Comparison of ENCODE assay signal across 10 cellular contexts in the genomic region with DNA sequence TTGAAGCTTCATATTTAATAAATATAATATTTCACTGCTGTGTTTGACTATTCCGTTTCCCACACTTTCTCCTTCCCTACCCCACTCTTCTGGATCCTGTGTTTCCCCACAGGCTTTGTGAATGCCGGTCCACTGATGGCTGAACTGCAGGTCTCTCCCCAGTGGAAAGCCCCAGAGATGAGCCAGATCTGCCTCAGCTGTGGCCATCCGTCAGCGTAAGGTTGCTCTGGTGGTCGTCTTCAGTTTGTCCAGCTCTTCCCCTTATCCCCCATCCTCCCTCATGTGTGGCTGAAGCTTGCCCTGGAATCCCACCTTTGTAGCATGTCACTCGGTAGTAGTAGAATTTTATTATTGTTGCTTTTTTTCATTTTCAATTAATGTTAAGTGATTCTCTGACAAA. TPM values are rescaled to one million over a fixed set of nuclear protein-coding genes. Genes with fewer than 3 reads are reported as not detected.
DNase-seq lines count a peak whose midpoint lies in the region; ATAC-seq, FAIRE-seq and TF ChIP-seq lines count a peak whose summit lies in the region.
"Had no signal": no experiment of that assay in that cellular context is flagged by ENCODE, and none has a peak within 500 bp of the region (broad histone marks: within the 10 kb centered on the region; RNA-seq: fewer than 3 reads in every experiment).

No MANE protein-coding gene starts in this region.

- H3K56ac ChIP-seq in H9 (ENCODE audit: insufficient read length, low read depth, low read length): no peak overlapping the region

- no peak overlapping the region for H4K8ac ChIP-seq in H9 (replicated peaks; ENCODE audit: insufficient read length, low read depth, low read length)

- no peak overlapping the region for H2BK15ac ChIP-seq in H9 (ENCODE audit: low read depth, low read length)

- no peaks in the 10 kb centered on the region for H4K20me1 ChIP-seq in KMS-11 (ENCODE audit: insufficient read depth)
- H4K20me1 ChIP-seq in H9 (ENCODE audit: control insufficient read depth, insufficient read depth, insufficient read length): no peaks in the 10 kb centered on the region

- H3K4ac ChIP-seq in H9 (ENCODE audit: low read depth, low read length): no peak overlapping the region

- no peak overlapping the region for H3K23ac ChIP-seq in H9 (ENCODE audit: insufficient read length, low read depth, low read length)

- H3K4me2 ChIP-seq in KMS-11 (peak overlapping the region; percentile 87), H9 (ENCODE audit: insufficient read depth, insufficient read length, low read length) (no peak overlapping the region)

- H4K5ac ChIP-seq in H9 (ENCODE audit: insufficient read length, low read depth, low read length): no peak overlapping the region

- no peak overlapping the region for H2AK5ac ChIP-seq in H9 (ENCODE audit: insufficient read length, low read length)

- DNase-seq in CD14-positive monocyte (ENCODE audit: low spot score) (no peak), colonic mucosa (no peak), pancreas (no peak), middle frontal gyrus (ENCODE audit: extremely low spot score, low spot score) (no peak), RCC 7860 (ENCODE audit: low spot score) (no peak), H9 (no peak)
- DNase-seq in stimulated activated CD4-positive, alpha-beta T cell treated with anti-CD3 and anti-CD28 coated beads, Interleukin-15, amount 100 ng/mL, for 24 hours: no peak
- DNase-seq: GM23248; NK-92 treated with Interleukin-12 subunit alpha and Interleukin-12 subunit beta, amount 100 ng/mL, for 24 hours had no signal

- H3K9me3 Mint-ChIP-seq in CD14-positive monocyte (no peaks in the 10 kb centered on the region), H9 (no peaks in the 10 kb centered on the region)

- H3K36me3 ChIP-seq in KMS-11 (ENCODE audit: insufficient read depth) (no peaks in the 10 kb centered on the region), colonic mucosa (no peaks in the 10 kb centered on the region), pancreas (no peaks in the 10 kb centered on the region)

- no peak overlapping the region for H4K91ac ChIP-seq in H9 (ENCODE audit: insufficient read length, low read depth, low read length)

- H2BK20ac ChIP-seq in H9 (ENCODE audit: low read depth, low read length, poor library complexity, severe bottlenecking): no peak overlapping the region

- H3K4me3 Mint-ChIP-seq in CD14-positive monocyte: peak overlapping the region; percentile 51 to 72
- no peak overlapping the region for H3K4me3 Mint-ChIP-seq in H9

- TF ChIP-seq CTCF in CD14-positive monocyte (IDR thresholded peaks at IDR 0.05) (no peak), KMS-11 (conservative IDR thresholded peaks at IDR 0.05; ENCODE audit: low read depth, low read length) (no peak), colonic mucosa (IDR thresholded peaks at IDR 0.05) (no peak), pancreas (IDR thresholded peaks at IDR 0.05) (no peak), H9 (conservative IDR thresholded peaks at IDR 0.05) (no peak)

- H3K27ac Mint-ChIP-seq in CD14-positive monocyte (peak overlapping the region; percentile 95 to 99 (median 98)), H9 (no peak overlapping the region; a peak in 1 of 7 replicates)

- FAIRE-seq in pancreas (lab: Jason Lieb, UNC) (no peak), RCC 7860 (lab: Jason Lieb, UNC) (no peak)

- no peak overlapping the region for H3K14ac ChIP-seq in H9 (ENCODE audit: insufficient read depth, low read length)

- H3K9me3 ChIP-seq in colonic mucosa (no peaks in the 10 kb centered on the region), pancreas (no peaks in the 10 kb centered on the region), H9 (ENCODE audit: control insufficient read depth, low read depth, low read length) (no peaks in the 10 kb centered on the region)

- H2AFZ ChIP-seq in KMS-11 (ENCODE audit: low read depth): no peak overlapping the region
- H2AFZ ChIP-seq in H9 (ENCODE audit: low read length): no peak overlapping the region
- H2AFZ ChIP-seq: GM23248 had no signal

- H3K9ac ChIP-seq in KMS-11 (peak overlapping the region; percentile 65), colonic mucosa (ENCODE audit: low read depth in 2 of 2, low read length in 2 of 2) (peak overlapping the region; percentile 45 to 48), H9 (ENCODE audit: extremely low read depth, insufficient read length, low read length) (no peak overlapping the region)
- H3K9ac ChIP-seq: GM23248 had no signal

- H2BK12ac ChIP-seq in H9 (ENCODE audit: insufficient read length, low read depth, low read length): no peak overlapping the region

- no peak overlapping the region for H3T11ph ChIP-seq in H9 (ENCODE audit: low read length)

- H2BK5ac ChIP-seq in H9 (ENCODE audit: insufficient read length, low read length): no peak overlapping the region

- no peaks in the 10 kb centered on the region for H3K27me3 ChIP-seq in KMS-11 (ENCODE audit: insufficient read depth, low read depth)
- no peaks in the 10 kb centered on the region for H3K27me3 ChIP-seq in colonic mucosa
- H3K27me3 ChIP-seq in pancreas: no peaks in the 10 kb centered on the region
- no peaks in the 10 kb centered on the region for H3K27me3 ChIP-seq in H9 (ENCODE audit: insufficient read depth, low read length)

- no peak overlapping the region for H3K18ac ChIP-seq in H9 (ENCODE audit: insufficient read length, low read depth, low read length)

- H3K36me3 Mint-ChIP-seq in CD14-positive monocyte (peaks cover 54 to 64% of the 10 kb centered on the region in 2 donors), H9 (ENCODE audit: insufficient read depth in 1 of 3, low read depth in 3 of 3) (peaks cover 0 to 2% (median 0%) of the 10 kb centered on the region in 3 experiments; a peak in 2 of 7 replicates)

- H2BK120ac ChIP-seq in H9 (ENCODE audit: low read depth, low read length, poor library complexity, severe bottlenecking): no peak overlapping the region

- peak overlapping the region; percentile 98 for H3K27ac ChIP-seq in KMS-11
- peak overlapping the region; percentile 83 for H3K27ac ChIP-seq in colonic mucosa
- peak overlapping the region; percentile 22 to 87 (median 77) for H3K27ac ChIP-seq in pancreas
- H3K27ac ChIP-seq in H9 (ENCODE audit: insufficient read length, low read depth, low read length): no peak overlapping the region
- H3K27ac ChIP-seq: GM23248 had no signal

- 26 to 37% methylated on average over 6 of the region's 6 CpGs for WGBS in pancreas, 2 donors
- no CpG with 5 or more reads among the region's 6 CpGs for WGBS in H9 (ENCODE audit: extremely low coverage, insufficient read length, low lambda C conversion rate)

- H3K4me1 ChIP-seq in KMS-11 (ENCODE audit: low read depth, poor library complexity, severe bottlenecking) (peaks cover 94% of the 10 kb centered on the region), colonic mucosa (peaks cover 8% of the 10 kb centered on the region), pancreas (peaks cover 62 to 81% (median 64%) of the 10 kb centered on the region in 3 donors), H9 (ENCODE audit: insufficient read depth, low read length) (no peaks in the 10 kb centered on the region; the same call in 1 of the 2 replicates)

- intact Hi-C loops in CD14-positive monocyte (cut with micrococcal nuclease) (no loop called here), colonic mucosa (cut with DNase I) (no loop called here), pancreas (cut with DNase I) (no loop called here)

- no peaks in the 10 kb centered on the region for H3K23me2 ChIP-seq in H9 (ENCODE audit: insufficient read length, low read depth, low read length, poor library complexity, severe bottlenecking)

- no peak overlapping the region for H3K4me3 ChIP-seq in KMS-11 (IDR thresholded peaks at IDR 0.05; ENCODE audit: insufficient read depth, low read depth, low read length)
- no peak overlapping the region for H3K4me3 ChIP-seq in colonic mucosa
- no peak overlapping the region for H3K4me3 ChIP-seq in pancreas
- H3K4me3 ChIP-seq: GM23248 had no signal

- H3K4me1 Mint-ChIP-seq in CD14-positive monocyte: peaks cover 94% of the 10 kb centered on the region
- peaks cover 9 to 11% of the 10 kb centered on the region in 2 experiments for H3K4me1 Mint-ChIP-seq in H9

- ATAC-seq in pancreas: peak in 2 of 4 donors; percentile 7 to 12

- no peaks in the 10 kb centered on the region for H3K79me1 ChIP-seq in H9 (ENCODE audit: insufficient read depth, low read depth, low read length, poor library complexity, severe bottlenecking)

- H3K27me3 Mint-ChIP-seq in CD14-positive monocyte (ENCODE audit: low read depth in 3 of 3) (peaks cover 0 to 2% (median 0%) of the 10 kb centered on the region in 3 donors), H9 (ENCODE audit: low read depth) (no peaks in the 10 kb centered on the region)

- peaks cover 86% of the 10 kb centered on the region for H3K79me2 ChIP-seq in KMS-11 (ENCODE audit: insufficient read depth, low read depth)
- no peaks in the 10 kb centered on the region for H3K79me2 ChIP-seq in H9 (ENCODE audit: insufficient read depth, low read length)

RNA-seq across cellular contexts. Expression of gene SMAP2, which starts 11.4 kb away (rescaled TPM):
- polyA plus RNA-seq in CD14-positive monocyte (100 to 1,000 TPM; 359 to 382 TPM), pancreas (10 to 100 TPM in 1 of 2 donors, 1 to 10 TPM in 1; 9.6 to 19.0 TPM)
- total RNA-seq in colonic mucosa (10 to 100 TPM; 25.9 to 31.5 TPM), pancreas (10 to 100 TPM in 3 of 6 donors, 1 to 10 TPM in 3; 7.2 to 26.1 (median 12.3) TPM), H9 (2021) (8.2 and 8.7 TPM in 2 replicates)

Comparison
In these comparisons a context has a peak if more than half of its experiments do, and no peak if none do; other contexts are left out.
1. H3K27ac Mint-ChIP-seq: peak in CD14-positive monocyte (7 of 7); none in H9 (0 of 3).
2. H3K4me3 Mint-ChIP-seq: peak in CD14-positive monocyte (2 of 2); none in H9 (0 of 2).